ENCODE assay signal across 8 cellular contexts in genomic region chr2:106542730-106543359, GRCh38. TPM values are rescaled to one million over a fixed set of nuclear protein-coding genes. Genes with fewer than 3 reads are reported as not detected.
DNase-seq lines count a peak whose midpoint lies in the region; ATAC-seq, FAIRE-seq and TF ChIP-seq lines count a peak whose summit lies in the region.

No MANE protein-coding gene starts in this region.

- TF ChIP-seq CTCF in WERI-Rb-1 (IDR thresholded peaks at IDR 0.05; ENCODE audit: low read depth, low read length), result peak; percentile 77
- TF ChIP-seq CTCF in bronchial epithelial cell (IDR thresholded peaks at IDR 0.05; ENCODE audit: insufficient read depth, low read length, severe bottlenecking), result peak; percentile 86
- peak; percentile 83 for TF ChIP-seq CTCF in kidney (IDR thresholded peaks at IDR 0.05; ENCODE audit: borderline replicate concordance, extremely low read depth, insufficient read depth)

- DNase-seq in 8988T (peak; percentile 70), NCI-H2107 treated with DMSO at 0.1 percent for 48 hours (lab: John Stamatoyannopoulos, UW; ENCODE audit: unreplicated experiment) (peak; percentile 60), WERI-Rb-1 (peak; percentile 77), bronchial epithelial cell (ENCODE audit: low read depth) (peak; percentile 45), kidney (no peak)
- DNase-seq in stimulated activated CD4-positive, alpha-beta T cell treated with anti-CD3 and anti-CD28 coated beads, Interleukin-2, amount 100 ng/mL, for 24 hours, result peak; percentile 84 to 85

- FAIRE-seq in bronchial epithelial cell (lab: Jason Lieb, UNC), result no peak
- no peak for FAIRE-seq in kidney (lab: Jason Lieb, UNC)

- no peaks in the 10 kb centered on the region for H3K4me1 ChIP-seq in kidney (ENCODE audit: control insufficient read depth in 1 of 2, insufficient read depth in 1 of 2, low read depth in 1 of 2, low read length in 2 of 2)

- H3K4me3 ChIP-seq in WERI-Rb-1 (ENCODE audit: low read depth, low read length) (peak overlapping the region; percentile 23), bronchial epithelial cell (ENCODE audit: low read depth, low read length) (no peak overlapping the region), kidney (ENCODE audit: low read length in 2 of 2) (peak overlapping the region; percentile 44 to 60)

- H3K9me3 ChIP-seq in WERI-Rb-1 (ENCODE audit: severe bottlenecking) (no peaks in the 10 kb centered on the region), kidney (ENCODE audit: control insufficient read depth in 1 of 2, low read length in 2 of 2) (no peaks in the 10 kb centered on the region)

- no peaks in the 10 kb centered on the region for H3K36me3 ChIP-seq in WERI-Rb-1
- H3K36me3 ChIP-seq in bronchial epithelial cell (ENCODE audit: control insufficient read depth, insufficient read depth, low read length), result no peaks in the 10 kb centered on the region
- H3K36me3 ChIP-seq in kidney (ENCODE audit: control insufficient read depth in 1 of 2, insufficient read depth in 2 of 2, low read length in 2 of 2), result no peaks in the 10 kb centered on the region

- intact Hi-C loops in kidney (cut with DNase I), result no loop called here

- H3K27me3 ChIP-seq in WERI-Rb-1 (ENCODE audit: insufficient read depth, low read depth, severe bottlenecking) (no peaks in the 10 kb centered on the region), bronchial epithelial cell (ENCODE audit: control insufficient read depth, insufficient read depth, low read length) (no peaks in the 10 kb centered on the region)

- H3K9ac ChIP-seq in kidney (ENCODE audit: low read length in 2 of 2), result peak overlapping the region in 1 of 2 donors; percentile 81

- H3K27ac ChIP-seq in WERI-Rb-1 (no peak overlapping the region), kidney (ENCODE audit: low read depth in 2 of 2, low read length in 2 of 2) (no peak overlapping the region)

- ATAC-seq in GM18502 (IDR thresholded peaks at IDR 0.05; ENCODE audit: poor library complexity, unreplicated experiment) (peak; percentile 98), HG02981 (IDR thresholded peaks at IDR 0.05; ENCODE audit: unreplicated experiment) (peak; percentile 98)

RNA-seq across cellular contexts. Expression of gene CD8B2, which starts 55.7 kb away (rescaled TPM):
- total RNA-seq in bronchial epithelial cell (not detected in 2 replicates), kidney (0.09 TPM)
- polyA plus RNA-seq in kidney (ENCODE audit: insufficient read depth, low read depth, low replicate concordance), result 0.71 TPM
